Comparison of ENCODE assay signal across 8 cellular contexts in the genomic region with DNA sequence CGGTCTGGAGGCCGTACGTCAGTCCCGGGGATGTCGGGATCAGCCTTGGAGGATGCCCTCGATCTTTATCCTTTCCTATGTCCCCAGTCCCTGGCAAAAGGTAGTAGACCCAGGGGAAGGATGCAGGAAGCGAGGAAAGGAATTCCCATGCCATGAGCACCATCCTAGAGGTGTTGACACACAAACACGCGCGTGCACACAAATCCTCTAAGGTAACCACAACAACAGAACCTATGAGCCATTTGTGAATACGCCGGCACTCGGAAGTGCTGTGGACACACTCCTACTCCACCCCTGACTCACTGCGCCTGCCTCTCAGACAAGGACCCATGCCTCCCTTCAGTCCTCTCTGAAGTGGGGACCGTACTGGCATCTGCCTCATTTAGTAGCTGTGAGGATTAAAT. TPM values are rescaled to one million over a fixed set of nuclear protein-coding genes. Genes with fewer than 3 reads are reported as not detected.
A peak's percentile ranks its signal among the peaks of the same experiment; 100 is the strongest.
DNase-seq lines count a peak whose midpoint lies in the region; FAIRE-seq and TF ChIP-seq lines count a peak whose summit lies in the region.

No MANE protein-coding gene starts in this region.

- peak overlapping the region; percentile 76 to 86 (median 80) for H3K4me3 Mint-ChIP-seq in CD4-positive, alpha-beta memory T cell
- peak overlapping the region; percentile 63 for H3K4me3 Mint-ChIP-seq in activated CD4-positive, alpha-beta T cell treated with anti-CD3 and anti-CD28 coated beads, Interleukin-2, amount 10 ng/mL, durations not matched to agents 7 days and 5 days

- peaks cover 12% of the 10 kb centered on the region for H3K4me1 ChIP-seq in CD4-positive, alpha-beta memory T cell (ENCODE audit: insufficient read depth, low read length)
- H3K4me1 ChIP-seq in neutrophil (ENCODE audit: control insufficient read depth in 1 of 2, insufficient read depth in 1 of 2, low read depth in 1 of 2, low read length in 1 of 2) (peaks cover 8 to 15% of the 10 kb centered on the region in 2 experiments), uterus (peaks cover 0 to 4% of the 10 kb centered on the region in 2 donors)

- TF ChIP-seq CTCF in neutrophil (IDR thresholded peaks at IDR 0.05) (no peak), uterus (IDR thresholded peaks at IDR 0.05) (no peak)

- peaks cover 8% of the 10 kb centered on the region for H3K27me3 ChIP-seq in CD4-positive, alpha-beta memory T cell (ENCODE audit: insufficient read depth, low read length)
- H3K27me3 ChIP-seq in neutrophil (peaks cover 74% of the 10 kb centered on the region), uterus (no peaks in the 10 kb centered on the region)

- peak overlapping the region; percentile 37 for H3K27ac ChIP-seq in CD4-positive, alpha-beta memory T cell (ENCODE audit: low read depth, low read length)
- H3K27ac ChIP-seq in neutrophil (no peak overlapping the region), uterus (peak overlapping the region; percentile 92 to 94)

- POLR2A ChIA-PET in CD4-positive, alpha-beta memory T cell (lab: Charles Lee; ENCODE audit: partially characterized antibody): interaction anchor here (1.0 to 4.6 kb wide), 7 partner anchors 34 to 390 kb away, joined by 3 to 71 read pairs (median 7); a partner anchor contains a TSS
- POLR2A ChIA-PET in activated CD4-positive, alpha-beta T cell treated with anti-CD3 and anti-CD28 coated beads, Interleukin-2, amount 10 ng/mL, durations not matched to agents 7 days and 5 days (lab: Charles Lee): no interaction called here

- intact Hi-C loops in CD4-positive, alpha-beta memory T cell (cut with micrococcal nuclease): loop anchor here (1.0 kb wide), 2 partner anchors 54 to 390 kb away; a partner anchor contains a TSS
- intact Hi-C loops in uterus (cut with DNase I; ENCODE audit: low total_unique reads): no loop called here

- peak; percentile 74 for FAIRE-seq in HTR-8/SVneo (lab: Jason Lieb, UNC)

- peak overlapping the region in 4 of 7 donors; percentile 37 to 71 (median 53) for H3K27ac Mint-ChIP-seq in CD4-positive, alpha-beta memory T cell
- H3K27ac Mint-ChIP-seq in activated CD4-positive, alpha-beta T cell treated with anti-CD3 and anti-CD28 coated beads, Interleukin-2, amount 10 ng/mL, durations not matched to agents 7 days and 5 days: peak overlapping the region; percentile 64

- peaks cover 0 to 13% (median 4%) of the 10 kb centered on the region in 4 donors for H3K4me1 Mint-ChIP-seq in CD4-positive, alpha-beta memory T cell
- peaks cover 11% of the 10 kb centered on the region for H3K4me1 Mint-ChIP-seq in activated CD4-positive, alpha-beta T cell treated with anti-CD3 and anti-CD28 coated beads, Interleukin-2, amount 10 ng/mL, durations not matched to agents 7 days and 5 days

- H3K36me3 Mint-ChIP-seq in CD4-positive, alpha-beta memory T cell: no peaks in the 10 kb centered on the region
- H3K36me3 Mint-ChIP-seq in activated CD4-positive, alpha-beta T cell treated with anti-CD3 and anti-CD28 coated beads, Interleukin-2, amount 10 ng/mL, durations not matched to agents 7 days and 5 days (ENCODE audit: low read depth): no peaks in the 10 kb centered on the region

- H3K4me3 ChIP-seq in CD4-positive, alpha-beta memory T cell (ENCODE audit: low read length in 2 of 2): peak overlapping the region in 1 of 2 donors; percentile 64
- H3K4me3 ChIP-seq in neutrophil (ENCODE audit: low read depth in 1 of 2, low read length in 1 of 2) (peak overlapping the region; percentile 52 to 65), uterus (peak overlapping the region; percentile 39 to 58)

- no peaks in the 10 kb centered on the region for H3K36me3 ChIP-seq in CD4-positive, alpha-beta memory T cell (ENCODE audit: insufficient read depth, low read length)
- H3K36me3 ChIP-seq in neutrophil (no peaks in the 10 kb centered on the region), uterus (no peaks in the 10 kb centered on the region)

- peaks cover 3 to 29% of the 10 kb centered on the region in 2 donors for H3K27me3 Mint-ChIP-seq in CD4-positive, alpha-beta memory T cell
- peaks cover 30% of the 10 kb centered on the region for H3K27me3 Mint-ChIP-seq in activated CD4-positive, alpha-beta T cell treated with anti-CD3 and anti-CD28 coated beads, Interleukin-2, amount 10 ng/mL, durations not matched to agents 7 days and 5 days

- peak in 1 of 5 donors; percentile 11 for DNase-seq in CD4-positive, alpha-beta memory T cell
- DNase-seq in HTR-8/SVneo (ENCODE audit: insufficient read length, low spot score) (no peak), fibroblast of gingiva (ENCODE audit: low read depth) (peak; percentile 26), uterus (peak in 1 of 2 donors; percentile 41), DMS79 (lab: John Stamatoyannopoulos, UW) (no peak), amniotic stem cell (lab: John Stamatoyannopoulos, UW) (no peak)
- peak; percentile 31 for DNase-seq in activated CD4-positive, alpha-beta T cell treated with anti-CD3 and anti-CD28 coated beads, Interleukin-2, amount 10 ng/mL, durations not matched to agents 7 days and 5 days

- no peak for TF ChIP-seq POLR2A in uterus (IDR thresholded peaks at IDR 0.05)

- no peaks in the 10 kb centered on the region for H3K9me3 Mint-ChIP-seq in CD4-positive, alpha-beta memory T cell
- H3K9me3 Mint-ChIP-seq in activated CD4-positive, alpha-beta T cell treated with anti-CD3 and anti-CD28 coated beads, Interleukin-2, amount 10 ng/mL, durations not matched to agents 7 days and 5 days: no peaks in the 10 kb centered on the region

- H3K9me3 ChIP-seq in CD4-positive, alpha-beta memory T cell (ENCODE audit: control insufficient read depth in 1 of 2, low read length in 2 of 2): no peaks in the 10 kb centered on the region
- no peaks in the 10 kb centered on the region for H3K9me3 ChIP-seq in neutrophil
- H3K9me3 ChIP-seq in uterus: no peaks in the 10 kb centered on the region

- CTCF ChIA-PET in CD4-positive, alpha-beta memory T cell (lab: Charles Lee; ENCODE audit: partially characterized antibody): interaction anchor here (0.7 to 7.7 kb wide), 34 partner anchors 8 to 390 kb away, joined by 3 to 381 read pairs (median 4); a partner anchor contains a TSS
- CTCF ChIA-PET in activated CD4-positive, alpha-beta T cell treated with anti-CD3 and anti-CD28 coated beads, Interleukin-2, amount 10 ng/mL, durations not matched to agents 7 days and 5 days (lab: Charles Lee): interaction anchor here (0.7 to 3.8 kb wide), 14 partner anchors 11 to 327 kb away, joined by 3 to 56 read pairs (median 6); a partner anchor contains a TSS

RNA-seq across cellular contexts. Expression of a gene that starts 11.3 kb away (rescaled TPM):
- total RNA-seq in CD4-positive, alpha-beta memory T cell: not detected
- not detected for polyA plus RNA-seq in CD4-positive, alpha-beta memory T cell
- not detected for total RNA-seq in activated CD4-positive, alpha-beta T cell treated with anti-CD3 and anti-CD28 coated beads, Interleukin-2, amount 10 ng/mL, durations not matched to agents 7 days and 5 days
- total RNA-seq in uterus: 10 to 100 TPM in 2 of 4 donors, 1 to 10 TPM in 2; 1.2 to 16.5 (median 8.9) TPM

Comparison
In these comparisons a context has a peak if more than half of its experiments do, and no peak if none do; other contexts are left out.
1. DNase-seq: peak in activated CD4-positive, alpha-beta T cell treated with anti-CD3 and anti-CD28 coated beads, Interleukin-2, amount 10 ng/mL, durations not matched to agents 7 days and 5 days (single experiment) and fibroblast of gingiva (single experiment); none in HTR-8/SVneo (single experiment), DMS79 (single experiment) and amniotic stem cell (single experiment).